Comparison of ENCODE assay signal across 8 cellular contexts in the genomic region with DNA sequence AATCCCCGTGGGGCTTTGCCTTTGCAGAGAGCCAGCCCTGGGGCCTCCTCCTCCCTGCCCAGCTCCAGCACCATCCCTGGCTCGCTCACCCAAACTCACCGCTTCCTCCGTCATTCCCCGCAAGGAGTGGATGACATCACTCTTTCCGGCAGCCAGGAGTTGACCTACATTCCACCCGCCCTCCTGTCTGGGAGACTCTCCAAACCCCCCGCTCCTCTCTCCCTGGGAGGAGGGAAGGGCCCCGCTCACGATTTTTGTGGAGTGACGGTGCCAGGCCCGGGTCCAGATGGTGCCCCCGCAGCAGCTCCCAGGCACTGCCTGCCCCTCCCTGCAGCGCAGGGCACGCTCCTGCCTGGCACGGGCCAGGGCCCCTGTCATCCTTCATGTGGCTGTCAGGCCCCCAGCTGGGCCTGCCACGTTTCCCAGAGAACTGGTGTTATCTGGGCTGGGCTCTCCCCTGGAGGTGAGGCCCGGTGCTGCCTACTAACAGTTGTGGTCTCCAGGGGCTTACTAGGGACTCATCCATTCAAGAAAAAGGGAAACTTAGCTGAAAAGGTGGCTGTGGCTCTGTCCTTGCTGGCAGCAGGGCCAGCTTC. TPM values are rescaled to one million over a fixed set of nuclear protein-coding genes. Genes with fewer than 3 reads are reported as not detected.
DNase-seq lines count a peak whose midpoint lies in the region; ATAC-seq, FAIRE-seq and TF ChIP-seq lines count a peak whose summit lies in the region.

No MANE protein-coding gene starts in this region.

- no peak overlapping the region for H3K9ac ChIP-seq in HCT116 (ENCODE audit: low read length)
- H3K9ac ChIP-seq in trophoblast cell (ENCODE audit: low read length), result no peak overlapping the region

- no peak overlapping the region for H3K23ac ChIP-seq in trophoblast cell (ENCODE audit: low read length)

- no peak overlapping the region for H3K4ac ChIP-seq in trophoblast cell (ENCODE audit: low read depth, low read length)

- WGBS in trophoblast cell (ENCODE audit: extremely low coverage, insufficient coverage, insufficient read length), result no CpG with 5 or more reads among the region's 18 CpGs
- 10 to 23% (median 22%) methylated on average over 16 to 18 of the region's 18 CpGs for WGBS in small intestine, 3 donors

- H3K4me1 ChIP-seq in HCT116 (ENCODE audit: control insufficient read depth in 1 of 2, insufficient read depth in 2 of 2, low read length in 2 of 2), result peaks cover 9 to 11% of the 10 kb centered on the region in 2 experiments
- H3K4me1 ChIP-seq in RWPE2 (ENCODE audit: insufficient read depth, poor library complexity, severe bottlenecking), result no peaks in the 10 kb centered on the region
- H3K4me1 ChIP-seq in trophoblast cell (ENCODE audit: control insufficient read depth in 1 of 2, insufficient read depth in 2 of 2, low read length in 2 of 2), result peaks cover 9% of the 10 kb centered on the region in 2 experiments
- H3K4me1 ChIP-seq in small intestine (ENCODE audit: control insufficient read depth in 2 of 2, insufficient read depth in 1 of 2, low read depth in 1 of 2, low read length in 1 of 2), result no peaks in the 10 kb centered on the region
- H3K4me1 ChIP-seq in HAP-1, result no peaks in the 10 kb centered on the region

- TF ChIP-seq CTCF in HCT116 (IDR thresholded peaks at IDR 0.05 in 2 of 3, conservative IDR thresholded peaks at IDR 0.05 in 1 of 3; ENCODE audit: borderline replicate concordance in 1 of 3, insufficient read depth in 1 of 3, low read depth in 2 of 3, low read length in 2 of 3) (0 out of 6 replicates have a peak, but pooled peaks of 1 of the 3 experiments have one; percentile 5), RWPE2 (IDR thresholded peaks at IDR 0.05; ENCODE audit: poor library complexity, severe bottlenecking) (no peak)

- H4K8ac ChIP-seq in trophoblast cell (ENCODE audit: low read depth, low read length), result no peak overlapping the region

- no peak for TF ChIP-seq RAD21 in HCT116 (IDR thresholded peaks at IDR 0.05; ENCODE audit: low read depth)

- ATAC-seq in HCT116 (peak; percentile 90), RWPE2 (ENCODE audit: low read depth) (peak; percentile 94), GM18519 (IDR thresholded peaks at IDR 0.05; ENCODE audit: low FRiP score, unreplicated experiment) (no peak), GM19328 (IDR thresholded peaks at IDR 0.05; ENCODE audit: unreplicated experiment) (no peak)

- POLR2A ChIA-PET in HCT116 (lab: Charles Lee), result no interaction called here

- no peaks in the 10 kb centered on the region for H4K20me1 ChIP-seq in HCT116 (ENCODE audit: insufficient read depth)

- H3K9me2 ChIP-seq in HCT116 (ENCODE audit: insufficient read depth), result no peaks in the 10 kb centered on the region

- H2BK5ac ChIP-seq in trophoblast cell (ENCODE audit: low read depth, low read length, poor library complexity), result peak overlapping the region; percentile 34

- H3K27ac ChIP-seq in HCT116 (ENCODE audit: low read depth, low read length) (0 out of 2 replicates have a peak overlapping the region, but pooled peaks have one; percentile 9), RWPE2 (ENCODE audit: poor library complexity, severe bottlenecking) (no peak overlapping the region), trophoblast cell (ENCODE audit: low read depth, low read length) (no peak overlapping the region), small intestine (ENCODE audit: low read depth in 1 of 2, low read length in 1 of 2) (no peak overlapping the region)

- peak overlapping the region; percentile 6 for H2BK12ac ChIP-seq in trophoblast cell (ENCODE audit: low read length)

- no peak for TF ChIP-seq POLR2A in HCT116 (IDR thresholded peaks at IDR 0.05; ENCODE audit: borderline replicate concordance, extremely low read depth, insufficient read depth, insufficient read length)

- DNase-seq in HCT116 (ENCODE audit: low read depth, low spot score), result peak; percentile 22
- no peak for DNase-seq in RWPE2 (ENCODE audit: low spot score)
- peak; percentile 82 for DNase-seq in globus pallidus (ENCODE audit: low spot score)
- DNase-seq in trophoblast cell, result peak; percentile 3 to 38
- no peak for DNase-seq in small intestine
- DNase-seq in HAP-1 (ENCODE audit: low spot score in 2 of 2), result no peak

- no peak overlapping the region for H4K91ac ChIP-seq in trophoblast cell (ENCODE audit: low read depth, low read length)

- CTCF ChIA-PET in HCT116 (lab: Charles Lee), result interaction anchor here (2.5 kb wide), 1 partner anchor 22 kb away, joined by 12 read pairs; no protein-coding TSS in a partner anchor

- H3K79me2 ChIP-seq in HCT116 (ENCODE audit: insufficient read depth, low read length) (no peaks in the 10 kb centered on the region), trophoblast cell (ENCODE audit: control insufficient read depth, insufficient read depth, low read length, poor library complexity) (no peaks in the 10 kb centered on the region)

- H3K4me3 ChIP-seq in HCT116 (replicated peaks in 1 of 2; ENCODE audit: low read depth in 1 of 2, low read length in 2 of 2), result no peak overlapping the region
- no peak overlapping the region for H3K4me3 ChIP-seq in RWPE2 (ENCODE audit: severe bottlenecking)
- peak overlapping the region; percentile 37 for H3K4me3 ChIP-seq in trophoblast cell (ENCODE audit: low read depth, low read length)
- H3K4me3 ChIP-seq in small intestine (ENCODE audit: low read depth in 1 of 2, low read length in 2 of 2), result no peak overlapping the region
- H3K4me3 ChIP-seq in HAP-1, result no peak overlapping the region

- peak overlapping the region; percentile 21 for H3K14ac ChIP-seq in trophoblast cell (ENCODE audit: low read length)

- H3K18ac ChIP-seq in trophoblast cell (ENCODE audit: low read length), result no peak overlapping the region

- H2AFZ ChIP-seq in HCT116 (ENCODE audit: low read depth, low read length, poor library complexity, severe bottlenecking), result peak overlapping the region; percentile 43
- H2AFZ ChIP-seq in trophoblast cell (ENCODE audit: insufficient read depth, low read length, poor library complexity), result peak overlapping the region; percentile 38

- H3K36me3 ChIP-seq in HCT116 (ENCODE audit: control insufficient read depth in 1 of 2, insufficient read depth in 2 of 2, low read length in 2 of 2) (no peaks in the 10 kb centered on the region), RWPE2 (ENCODE audit: low read depth) (no peaks in the 10 kb centered on the region), trophoblast cell (ENCODE audit: control insufficient read depth in 1 of 2, insufficient read depth in 2 of 2, low read length in 2 of 2) (no peaks in the 10 kb centered on the region), small intestine (ENCODE audit: control insufficient read depth in 2 of 2, insufficient read depth in 2 of 2, low read length in 2 of 2) (no peaks in the 10 kb centered on the region), HAP-1 (replicated peaks) (no peaks in the 10 kb centered on the region)

- peak overlapping the region; percentile 59 for H3K4me2 ChIP-seq in HCT116 (ENCODE audit: low read length)
- peak overlapping the region; percentile 53 for H3K4me2 ChIP-seq in trophoblast cell (ENCODE audit: low read length)

- intact Hi-C loops in HCT116 (cut with micrococcal nuclease), result no loop called here

- peaks cover 4% of the 10 kb centered on the region for H3K79me1 ChIP-seq in trophoblast cell (ENCODE audit: low read length)

- no peak overlapping the region for H4K12ac ChIP-seq in trophoblast cell (ENCODE audit: low read depth, low read length)

- H3K9me3 ChIP-seq in HCT116 (ENCODE audit: control insufficient read depth in 1 of 2, insufficient read depth in 1 of 2, low read depth in 1 of 2, low read length in 2 of 2) (no peaks in the 10 kb centered on the region), RWPE2 (ENCODE audit: severe bottlenecking) (no peaks in the 10 kb centered on the region), trophoblast cell (ENCODE audit: insufficient read depth, low read depth, low read length) (no peaks in the 10 kb centered on the region), small intestine (ENCODE audit: control insufficient read depth, low read depth) (no peaks in the 10 kb centered on the region), HAP-1 (no peaks in the 10 kb centered on the region)

- no peak for FAIRE-seq in small intestine (lab: Jason Lieb, UNC)

- RAD21 ChIA-PET in HCT116 (lab: Charles Lee; ENCODE audit: low non-redundant PET in 1 of 2, low total read pairs in 2 of 2, uncharacterized antibody in 2 of 2, unreplicated experiment in 2 of 2), result interaction anchor here in 1 of 2 experiments (0.5 kb wide), 1 partner anchor 28 kb away, joined by 3 read pairs; no protein-coding TSS in a partner anchor

- no peak overlapping the region for H2BK120ac ChIP-seq in trophoblast cell (ENCODE audit: insufficient read depth, low read length, poor library complexity)

- H3K27me3 ChIP-seq in HCT116 (ENCODE audit: insufficient read depth, low read length), result no peaks in the 10 kb centered on the region
- H3K27me3 ChIP-seq in RWPE2 (ENCODE audit: insufficient read depth, poor library complexity, severe bottlenecking), result no peaks in the 10 kb centered on the region
- H3K27me3 ChIP-seq in trophoblast cell (ENCODE audit: insufficient read depth, low read length), result no peaks in the 10 kb centered on the region
- peaks cover 0 to 7% of the 10 kb centered on the region in 2 donors for H3K27me3 ChIP-seq in small intestine (ENCODE audit: control insufficient read depth in 2 of 2, insufficient read depth in 2 of 2, low read length in 2 of 2)
- no peaks in the 10 kb centered on the region for H3K27me3 ChIP-seq in HAP-1 (ENCODE audit: low read depth)

- BruUV-seq in HCT116 (replicated peaks; lab: Mats Ljungman, UMichigan), result no TSS peak

- in situ Hi-C loops in HAP-1 (cut with MboI; ENCODE audit: low sequenced_read_pairs), result no loop called here

- no peak overlapping the region for H2AK5ac ChIP-seq in trophoblast cell (ENCODE audit: low read length)

TF ChIP-seq in HCT116, 20 proteins besides CTCF, POLR2A, EP300 and RAD21 (continues in another document):
- TF ChIP-seq EZH2phosphoT487 (IDR thresholded peaks at IDR 0.05; ENCODE audit: borderline replicate concordance), result no peak
- peak; percentile 57 for TF ChIP-seq JUND (IDR thresholded peaks at IDR 0.05)
- TF ChIP-seq, protein P1, sequence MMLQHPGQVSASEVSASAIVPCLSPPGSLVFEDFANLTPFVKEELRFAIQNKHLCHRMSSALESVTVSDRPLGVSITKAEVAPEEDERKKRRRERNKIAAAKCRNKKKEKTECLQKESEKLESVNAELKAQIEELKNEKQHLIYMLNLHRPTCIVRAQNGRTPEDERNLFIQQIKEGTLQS (IDR thresholded peaks at IDR 0.05), result peak; percentile 83; the same call in 1 of the 2 replicates

RNA-seq across cellular contexts. Expression of gene NTNG2, which starts 52.3 kb away (rescaled TPM):
- 2.5 TPM for total RNA-seq in HCT116 (2021; ENCODE audit: unreplicated experiment)
- polyA plus RNA-seq in HCT116 (2012), result 0.69 and 1.1 TPM in 2 replicates
- polyA plus RNA-seq in trophoblast cell (2013), result 0.78 and 0.92 TPM in 2 replicates
- under 1 TPM; 0.33 to 0.67 (median 0.54) TPM for polyA plus RNA-seq in small intestine

Comparison
In these comparisons a context has a peak if more than half of its experiments do, and no peak if none do; other contexts are left out.
1. ATAC-seq: peak in HCT116 (single experiment) and RWPE2 (single experiment); none in GM18519 (single experiment) and GM19328 (single experiment).
2. DNase-seq: peak in HCT116 (single experiment), globus pallidus (single experiment) and trophoblast cell (2 of 2); none in RWPE2 (single experiment), small intestine (single experiment) and HAP-1 (0 of 2).